In the genomic region with DNA sequence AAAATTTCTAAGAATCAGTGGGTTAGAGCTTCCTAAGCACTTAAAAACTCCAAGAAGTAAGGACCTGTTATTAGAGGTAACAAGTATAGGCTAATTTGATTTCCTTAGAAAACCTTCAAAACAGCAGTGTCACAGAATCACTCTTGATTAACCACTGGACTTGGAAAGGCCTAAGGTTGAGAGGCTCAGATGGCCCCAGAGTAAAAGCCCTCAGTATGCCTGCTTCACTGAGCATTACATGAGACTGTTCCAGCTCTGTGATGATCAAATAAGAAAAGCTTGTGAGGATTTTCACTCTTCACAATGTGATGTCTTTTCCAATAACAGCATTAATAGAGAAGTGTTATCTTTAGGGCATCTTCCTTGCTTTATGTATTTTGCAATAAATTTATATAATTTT, we compare ENCODE assay signal across 25 cellular contexts.
"Had no signal": no experiment of that assay in that cellular context is flagged by ENCODE, and none has a peak within 500 bp of the region (broad histone marks: within the 10 kb centered on the region; RNA-seq: fewer than 3 reads in every experiment).

No MANE protein-coding gene starts in this region.

- H3K9me3 ChIP-seq: colonic mucosa, esophagus muscularis mucosa, esophagus squamous epithelium, gastrocnemius medialis, gastroesophageal sphincter had no signal

- H3K36me3 ChIP-seq: colonic mucosa, esophagus muscularis mucosa, esophagus squamous epithelium, gastrocnemius medialis, gastroesophageal sphincter, heart left ventricle, heart right ventricle had no signal

- ATAC-seq: effector memory CD8-positive, alpha-beta T cell; esophagus mucosa; foreskin keratinocyte; gastrocnemius medialis; gastroesophageal sphincter; heart left ventricle; heart right ventricle had no signal

- H3K27me3 Mint-ChIP-seq: dendritic cell treated with granulocyte-macrophage colony-stimulating factor and Interleukin-4, amounts not matched to agents 40 ng/mL and 50 ng/mL, for 4 days had no signal

- H3K27ac Mint-ChIP-seq: dendritic cell treated with granulocyte-macrophage colony-stimulating factor and Interleukin-4, amounts not matched to agents 40 ng/mL and 50 ng/mL, for 4 days; effector memory CD8-positive, alpha-beta T cell; endodermal cell had no signal

- H3K27ac ChIP-seq: colonic mucosa, coronary artery, dorsolateral prefrontal cortex, epithelial cell of prostate, esophagus muscularis mucosa, esophagus squamous epithelium, foreskin keratinocyte, gastrocnemius medialis, gastroesophageal sphincter, heart left ventricle, heart right ventricle had no signal

- H3K4me3 ChIP-seq: colonic mucosa, coronary artery, dorsolateral prefrontal cortex, esophagus muscularis mucosa, esophagus squamous epithelium, gastrocnemius medialis, gastroesophageal sphincter, heart left ventricle, heart right ventricle had no signal

- H3K9me3 Mint-ChIP-seq: dendritic cell treated with granulocyte-macrophage colony-stimulating factor and Interleukin-4, amounts not matched to agents 40 ng/mL and 50 ng/mL, for 4 days; effector memory CD8-positive, alpha-beta T cell; endodermal cell had no signal

- H3K4me3 Mint-ChIP-seq: dendritic cell treated with granulocyte-macrophage colony-stimulating factor and Interleukin-4, amounts not matched to agents 40 ng/mL and 50 ng/mL, for 4 days; effector memory CD8-positive, alpha-beta T cell; endodermal cell had no signal

- DNase-seq: colonic mucosa; cortex of kidney; dermis blood vessel endothelial cell; dorsolateral prefrontal cortex; effector CD4-positive, alpha-beta T cell; effector CD8-positive, alpha-beta T cell; effector memory CD4-positive, alpha-beta T cell; effector memory CD8-positive, alpha-beta T cell; endodermal cell; erythroblast; esophagus squamous epithelium; foreskin fibroblast; foreskin keratinocyte; foreskin melanocyte; gastrocnemius medialis; glutamatergic neuron; head of caudate nucleus; heart left ventricle; heart right ventricle had no signal

- H3K4me1 ChIP-seq: colonic mucosa, esophagus squamous epithelium, foreskin keratinocyte, gastrocnemius medialis, heart left ventricle had no signal

- H3K27me3 ChIP-seq: colonic mucosa, esophagus muscularis mucosa, esophagus squamous epithelium, foreskin keratinocyte, gastrocnemius medialis, gastroesophageal sphincter, heart left ventricle, heart right ventricle had no signal
